1 cellular context compared by ENCODE assay signal in the genomic region with DNA sequence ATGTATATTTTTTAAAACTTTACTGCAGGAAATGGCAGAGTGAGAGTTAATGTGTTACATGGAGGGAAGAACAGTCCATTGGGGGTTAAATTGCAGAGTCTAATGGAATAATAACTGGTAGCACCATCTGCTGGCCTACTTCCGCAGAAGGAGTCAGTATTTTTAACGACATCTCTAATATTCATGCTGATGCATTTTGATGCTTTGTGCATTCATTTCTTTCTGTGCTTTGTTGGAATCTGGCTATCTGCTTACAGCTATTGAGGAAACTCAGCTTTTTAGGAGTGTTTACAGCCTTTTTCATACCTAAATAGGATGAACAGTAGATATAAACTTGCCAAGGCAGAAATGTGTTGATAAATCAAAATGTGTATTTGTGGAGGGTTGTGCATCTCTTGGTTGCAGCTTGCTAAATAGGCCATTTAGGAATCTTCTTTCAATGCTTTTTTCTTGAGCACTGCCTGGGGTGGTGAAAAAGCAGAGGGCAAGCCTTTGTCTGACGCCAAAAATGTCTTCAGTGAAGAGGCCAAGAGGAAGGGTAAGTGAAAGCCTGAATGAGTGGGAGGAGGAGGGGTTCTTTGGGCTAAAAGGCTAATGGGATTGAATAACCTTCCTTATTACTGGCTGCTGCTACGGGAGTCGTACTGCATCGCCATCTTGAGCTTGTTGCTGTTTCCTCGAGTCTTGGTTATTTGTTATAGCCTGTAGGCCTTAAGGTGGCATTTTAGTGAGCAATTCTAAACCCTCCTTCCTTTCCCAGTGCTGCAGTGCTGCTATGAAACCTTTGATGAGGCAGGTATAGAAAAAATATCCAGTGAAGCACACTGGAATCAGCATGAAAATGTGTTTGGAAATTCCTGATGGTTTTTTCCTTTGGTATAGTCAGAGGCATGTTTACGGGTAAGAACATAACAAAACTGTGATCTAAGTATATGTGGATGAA.
TF ChIP-seq lines count a peak whose summit lies in the region.

No MANE protein-coding gene starts in this region.

TF ChIP-seq in endothelial cell of umbilical vein, 7 proteins besides CTCF, POLR2A, EP300 and RAD21:
- TF ChIP-seq, protein P1, sequence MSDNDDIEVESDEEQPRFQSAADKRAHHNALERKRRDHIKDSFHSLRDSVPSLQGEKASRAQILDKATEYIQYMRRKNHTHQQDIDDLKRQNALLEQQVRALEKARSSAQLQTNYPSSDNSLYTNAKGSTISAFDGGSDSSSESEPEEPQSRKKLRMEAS (IDR thresholded peaks at IDR 0.05; ENCODE audit: insufficient read depth, insufficient read length), result no peak
- TF ChIP-seq MYC (IDR thresholded peaks at IDR 0.05; ENCODE audit: low read depth, low read length), result no peak
- TF ChIP-seq POLR2AphosphoS5 (IDR thresholded peaks at IDR 0.05; ENCODE audit: insufficient read depth, low read depth, low read length), result peak; percentile 28
